Comparison of ENCODE assay signal across 12 cellular contexts in genomic region chr2:152038451-152038958, GRCh38.
A peak's percentile ranks its signal among the peaks of the same experiment; 100 is the strongest.
DNase-seq lines count a peak whose midpoint lies in the region; FAIRE-seq and TF ChIP-seq lines count a peak whose summit lies in the region.
"Had no signal": no experiment of that assay in that cellular context is flagged by ENCODE, and none has a peak within 500 bp of the region (broad histone marks: within the 10 kb centered on the region; RNA-seq: fewer than 3 reads in every experiment).

No MANE protein-coding gene starts in this region.

- no peaks in the 10 kb centered on the region for H3K79me1 ChIP-seq in mesendoderm (ENCODE audit: low read length)

- H3K23ac ChIP-seq in mesendoderm (ENCODE audit: low read length) = no peak overlapping the region

- peak overlapping the region; percentile 45 for H3K56ac ChIP-seq in mesendoderm (ENCODE audit: low read length)

- no peak overlapping the region for H3K27ac ChIP-seq in endodermal cell (ENCODE audit: low read depth, low read length)
- H3K27ac ChIP-seq in mesendoderm (ENCODE audit: low read depth, low read length) = no peak overlapping the region
- H3K27ac ChIP-seq: SJSA1 had no signal

- no peaks in the 10 kb centered on the region for H3K9me3 ChIP-seq in endodermal cell (ENCODE audit: control insufficient read depth, low read length)
- H3K9me3 ChIP-seq: SJSA1 had no signal

- H3K4me3 ChIP-seq in endodermal cell (ENCODE audit: low read length) (no peak overlapping the region), mesendoderm (ENCODE audit: low read length) (no peak overlapping the region)
- H3K4me3 ChIP-seq: SJSA1 had no signal

- TF ChIP-seq CTCF in endodermal cell (conservative IDR thresholded peaks at IDR 0.05) = no peak

- no peak overlapping the region for H3K9ac ChIP-seq in endodermal cell (ENCODE audit: extremely low read depth, low read length, poor library complexity, severe bottlenecking)
- no peak overlapping the region for H3K9ac ChIP-seq in mesendoderm (ENCODE audit: low read length)

- no peak overlapping the region for H3K27ac Mint-ChIP-seq in endodermal cell

- no peak overlapping the region for H3K4me3 Mint-ChIP-seq in endodermal cell
- H3K4me3 Mint-ChIP-seq: central memory CD8-positive, alpha-beta T cell had no signal

- peaks cover 30% of the 10 kb centered on the region for H3K4me1 ChIP-seq in endodermal cell (ENCODE audit: control insufficient read depth, insufficient read depth, low read length)
- peaks cover 8% of the 10 kb centered on the region for H3K4me1 ChIP-seq in mesendoderm (ENCODE audit: control insufficient read depth, low read depth, low read length)
- H3K4me1 ChIP-seq: SJSA1 had no signal

- no peak overlapping the region for H2BK120ac ChIP-seq in mesendoderm (ENCODE audit: low read depth, low read length)

- no peak overlapping the region for H3K4me2 ChIP-seq in mesendoderm (ENCODE audit: low read length)

- TF ChIP-seq POLR2A in GM12892 (IDR thresholded peaks at IDR 0.05; ENCODE audit: low read depth, low read length) = no peak

- H3K9me3 Mint-ChIP-seq in endodermal cell = no peaks in the 10 kb centered on the region
- H3K9me3 Mint-ChIP-seq: central memory CD8-positive, alpha-beta T cell had no signal

- H2BK5ac ChIP-seq in mesendoderm (ENCODE audit: low read length) = no peak overlapping the region

- no peaks in the 10 kb centered on the region for H3K27me3 ChIP-seq in endodermal cell (ENCODE audit: control insufficient read depth, insufficient read depth, low read length, poor library complexity, severe bottlenecking)
- no peaks in the 10 kb centered on the region for H3K27me3 ChIP-seq in mesendoderm (ENCODE audit: insufficient read depth, low read length, poor library complexity)

- H4K8ac ChIP-seq in mesendoderm (ENCODE audit: low read depth, low read length) = no peak overlapping the region

- peak; percentile 8 for DNase-seq in NCI-H2107 treated with DMSO at 0.1 percent for 48 hours (lab: John Stamatoyannopoulos, UW; ENCODE audit: unreplicated experiment)
- no peak for DNase-seq in NCI-H2107 (lab: John Stamatoyannopoulos, UW)
- peak; percentile 75 for DNase-seq in endodermal cell
- peak; percentile 63 for DNase-seq in mesendoderm
- DNase-seq in ureter (ENCODE audit: low spot score) = peak; percentile 54
- no peak for DNase-seq in GM12892 (ENCODE audit: insufficient read length)
- DNase-seq in AG20443 (ENCODE audit: low spot score) = no peak
- DNase-seq in cortex of kidney (lab: John Stamatoyannopoulos, UW) = no peak
- DNase-seq: activated CD4-positive, alpha-beta T cell treated with anti-CD3 and anti-CD28 coated beads for 4 hours; mammary epithelial cell had no signal

- no peak overlapping the region for H4K5ac ChIP-seq in mesendoderm (ENCODE audit: low read length)

- H3K4ac ChIP-seq in mesendoderm (ENCODE audit: low read depth, low read length) = no peak overlapping the region

- FAIRE-seq in GM12892 (lab: Jason Lieb, UNC) = no peak

- no peaks in the 10 kb centered on the region for H3K27me3 Mint-ChIP-seq in endodermal cell (ENCODE audit: insufficient read depth)

- no peak overlapping the region for H2AK5ac ChIP-seq in mesendoderm (ENCODE audit: low read length)

- peaks cover 44% of the 10 kb centered on the region for H3K4me1 Mint-ChIP-seq in endodermal cell
- H3K4me1 Mint-ChIP-seq: central memory CD8-positive, alpha-beta T cell had no signal

- H3K36me3 ChIP-seq in endodermal cell (ENCODE audit: control insufficient read depth, insufficient read depth, low read length) = no peaks in the 10 kb centered on the region
- H3K36me3 ChIP-seq in mesendoderm (ENCODE audit: control insufficient read depth, insufficient read depth, low read length) = no peaks in the 10 kb centered on the region
- H3K36me3 ChIP-seq: SJSA1 had no signal

- WGBS in endodermal cell (ENCODE audit: insufficient coverage in 1 of 2, insufficient read length in 1 of 2), 2 experiments = 75 to 91% methylated on average over 4 to 5 of the region's 5 CpGs
- WGBS in mesendoderm (ENCODE audit: extremely low coverage, insufficient coverage, low lambda C conversion rate) = no CpG with 5 or more reads among the region's 5 CpGs

- no peaks in the 10 kb centered on the region for H3K36me3 Mint-ChIP-seq in endodermal cell (ENCODE audit: low read depth)

- no peaks in the 10 kb centered on the region for H3K79me2 ChIP-seq in mesendoderm (ENCODE audit: control insufficient read depth, insufficient read depth, low read length)

- H2BK15ac ChIP-seq in mesendoderm (replicated peaks; ENCODE audit: low read depth) = no peak overlapping the region

- H3K18ac ChIP-seq in mesendoderm (ENCODE audit: low read length) = no peak overlapping the region

Comparison
In these comparisons a context has a peak if more than half of its experiments do, and no peak if none do; other contexts are left out.
1. DNase-seq: peak in NCI-H2107 treated with DMSO at 0.1 percent for 48 hours (single experiment), endodermal cell (single experiment), mesendoderm (single experiment) and ureter (single experiment); none in NCI-H2107 (single experiment), GM12892 (single experiment), AG20443 (single experiment) and cortex of kidney (single experiment).